In genomic region chr5:87170799-87171198, GRCh38 we compare ENCODE assay signal across 20 cellular contexts.
"Had no signal": no experiment of that assay in that cellular context is flagged by ENCODE, and none has a peak within 500 bp of the region (broad histone marks: within the 10 kb centered on the region; RNA-seq: fewer than 3 reads in every experiment).

No MANE protein-coding gene starts in this region.

- DNase-seq: activated CD4-positive, alpha-beta memory T cell treated with anti-CD3 and anti-CD28 coated beads for 36 hours; activated CD4-positive, alpha-beta T cell treated with anti-CD3 and anti-CD28 coated beads, Interleukin-2, amount 50 U/mL, for 1 hour; activated CD8-positive, alpha-beta memory T cell treated with anti-CD3 and anti-CD28 coated beads, Interleukin-2, amount 50 U/mL, for 4 hours; activated gamma-delta T cell treated with Interleukin-2 at 50 U/mL for 16 hours; activated naive CD4-positive, alpha-beta T cell treated with anti-CD3 and anti-CD28 coated beads for 36 hours; activated T-cell treated with anti-CD3 and anti-CD28 coated beads for 4 hours; activated T-cell treated with anti-CD3 and anti-CD28 coated beads, Interleukin-2, amount 50 U/mL, for 4 hours; anterior cingulate cortex; central memory CD4-positive, alpha-beta T cell; NCI-H1105; NCI-H1417 treated with DMSO at 0.1 percent for 48 hours; NCI-H187 treated with DMSO at 0.1 percent for 48 hours; NCI-H2081; NCI-H2171 treated with DMSO at 0.1 percent for 48 hours; NCI-H2227 treated with DMSO at 0.1 percent for 48 hours; NCI-H446; NCI-H524 treated with DMSO at 0.1 percent for 48 hours; SIG-M5 had no signal

- ATAC-seq: activated naive CD4-positive, alpha-beta T cell treated with anti-CD3 and anti-CD28 coated beads, Interleukin-2, amount 50 U/mL, for 72 hours; activated T-cell treated with anti-CD3 and anti-CD28 coated beads, Interleukin-2, amount 50 U/mL, for 4 hours; Panc1 had no signal
